Comparison of ENCODE assay signal across 1 cellular context in the genomic region with DNA sequence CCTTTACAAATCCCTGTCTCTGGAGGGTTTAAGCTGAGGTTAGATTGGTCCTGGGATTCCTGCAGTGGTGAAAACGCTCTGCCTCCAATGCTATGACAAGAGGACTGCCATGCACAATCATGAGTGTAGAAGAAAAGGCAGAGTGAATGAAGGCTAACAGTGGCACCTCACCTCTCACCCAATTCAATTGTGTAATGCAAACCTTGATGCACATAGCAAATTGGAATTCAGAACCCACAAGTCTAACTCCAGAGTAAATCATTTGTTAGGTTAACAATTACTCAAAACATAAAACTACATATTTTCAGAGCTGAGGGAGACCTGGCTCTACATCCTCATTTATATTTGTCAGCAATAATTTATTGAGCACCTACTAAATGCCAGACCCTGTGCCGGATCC.
TF ChIP-seq lines count a peak whose summit lies in the region.

No MANE protein-coding gene starts in this region.

TF ChIP-seq in GM23338, 12 proteins besides CTCF, POLR2A, EP300 and RAD21:
- TF ChIP-seq, protein P1, sequence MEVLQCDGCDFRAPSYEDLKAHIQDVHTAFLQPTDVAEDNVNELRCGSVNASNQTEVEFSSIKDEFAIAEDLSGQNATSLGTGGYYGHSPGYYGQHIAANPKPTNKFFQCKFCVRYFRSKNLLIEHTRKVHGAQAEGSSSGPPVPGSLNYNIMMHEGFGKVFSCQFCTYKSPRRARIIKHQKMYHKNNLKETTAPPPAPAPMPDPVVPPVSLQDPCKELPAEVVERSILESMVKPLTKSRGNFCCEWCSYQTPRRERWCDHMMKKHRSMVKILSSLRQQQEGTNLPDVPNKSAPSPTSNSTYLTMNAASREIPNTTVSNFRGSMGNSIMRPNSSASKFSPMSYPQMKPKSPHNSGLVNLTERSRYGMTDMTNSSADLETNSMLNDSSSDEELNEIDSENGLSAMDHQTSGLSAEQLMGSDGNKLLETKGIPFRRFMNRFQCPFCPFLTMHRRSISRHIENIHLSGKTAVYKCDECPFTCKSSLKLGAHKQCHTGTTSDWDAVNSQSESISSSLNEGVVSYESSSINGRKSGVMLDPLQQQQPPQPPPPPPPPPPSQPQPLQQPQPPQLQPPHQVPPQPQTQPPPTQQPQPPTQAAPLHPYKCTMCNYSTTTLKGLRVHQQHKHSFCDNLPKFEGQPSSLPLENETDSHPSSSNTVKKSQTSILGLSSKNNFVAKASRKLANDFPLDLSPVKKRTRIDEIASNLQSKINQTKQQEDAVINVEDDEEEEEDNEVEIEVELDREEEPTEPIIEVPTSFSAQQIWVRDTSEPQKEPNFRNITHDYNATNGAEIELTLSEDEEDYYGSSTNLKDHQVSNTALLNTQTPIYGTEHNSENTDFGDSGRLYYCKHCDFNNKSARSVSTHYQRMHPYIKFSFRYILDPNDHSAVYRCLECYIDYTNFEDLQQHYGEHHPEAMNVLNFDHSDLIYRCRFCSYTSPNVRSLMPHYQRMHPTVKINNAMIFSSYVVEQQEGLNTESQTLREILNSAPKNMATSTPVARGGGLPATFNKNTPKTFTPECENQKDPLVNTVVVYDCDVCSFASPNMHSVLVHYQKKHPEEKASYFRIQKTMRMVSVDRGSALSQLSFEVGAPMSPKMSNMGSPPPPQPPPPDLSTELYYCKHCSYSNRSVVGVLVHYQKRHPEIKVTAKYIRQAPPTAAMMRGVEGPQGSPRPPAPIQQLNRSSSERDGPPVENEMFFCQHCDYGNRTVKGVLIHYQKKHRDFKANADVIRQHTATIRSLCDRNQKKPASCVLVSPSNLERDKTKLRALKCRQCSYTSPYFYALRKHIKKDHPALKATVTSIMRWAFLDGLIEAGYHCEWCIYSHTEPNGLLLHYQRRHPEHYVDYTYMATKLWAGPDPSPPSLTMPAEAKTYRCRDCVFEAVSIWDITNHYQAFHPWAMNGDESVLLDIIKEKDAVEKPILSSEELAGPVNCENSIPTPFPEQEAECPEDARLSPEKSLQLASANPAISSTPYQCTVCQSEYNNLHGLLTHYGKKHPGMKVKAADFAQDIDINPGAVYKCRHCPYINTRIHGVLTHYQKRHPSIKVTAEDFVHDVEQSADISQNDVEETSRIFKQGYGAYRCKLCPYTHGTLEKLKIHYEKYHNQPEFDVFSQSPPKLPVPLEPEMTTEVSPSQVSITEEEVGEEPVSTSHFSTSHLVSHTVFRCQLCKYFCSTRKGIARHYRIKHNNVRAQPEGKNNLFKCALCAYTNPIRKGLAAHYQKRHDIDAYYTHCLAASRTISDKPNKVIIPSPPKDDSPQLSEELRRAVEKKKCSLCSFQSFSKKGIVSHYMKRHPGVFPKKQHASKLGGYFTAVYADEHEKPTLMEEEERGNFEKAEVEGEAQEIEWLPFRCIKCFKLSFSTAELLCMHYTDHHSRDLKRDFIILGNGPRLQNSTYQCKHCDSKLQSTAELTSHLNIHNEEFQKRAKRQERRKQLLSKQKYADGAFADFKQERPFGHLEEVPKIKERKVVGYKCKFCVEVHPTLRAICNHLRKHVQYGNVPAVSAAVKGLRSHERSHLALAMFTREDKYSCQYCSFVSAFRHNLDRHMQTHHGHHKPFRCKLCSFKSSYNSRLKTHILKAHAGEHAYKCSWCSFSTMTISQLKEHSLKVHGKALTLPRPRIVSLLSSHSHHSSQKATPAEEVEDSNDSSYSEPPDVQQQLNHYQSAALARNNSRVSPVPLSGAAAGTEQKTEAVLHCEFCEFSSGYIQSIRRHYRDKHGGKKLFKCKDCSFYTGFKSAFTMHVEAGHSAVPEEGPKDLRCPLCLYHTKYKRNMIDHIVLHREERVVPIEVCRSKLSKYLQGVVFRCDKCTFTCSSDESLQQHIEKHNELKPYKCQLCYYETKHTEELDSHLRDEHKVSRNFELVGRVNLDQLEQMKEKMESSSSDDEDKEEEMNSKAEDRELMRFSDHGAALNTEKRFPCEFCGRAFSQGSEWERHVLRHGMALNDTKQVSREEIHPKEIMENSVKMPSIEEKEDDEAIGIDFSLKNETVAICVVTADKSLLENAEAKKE (CRISPR knock-in tag; IDR thresholded peaks at IDR 0.05), result no peak
- TF ChIP-seq NANOG (IDR thresholded peaks at IDR 0.05; ENCODE audit: borderline replicate concordance), result no peak
- TF ChIP-seq STAT1 (IDR thresholded peaks at IDR 0.05; ENCODE audit: unreplicated experiment), result no peak
- TF ChIP-seq, protein P2, sequence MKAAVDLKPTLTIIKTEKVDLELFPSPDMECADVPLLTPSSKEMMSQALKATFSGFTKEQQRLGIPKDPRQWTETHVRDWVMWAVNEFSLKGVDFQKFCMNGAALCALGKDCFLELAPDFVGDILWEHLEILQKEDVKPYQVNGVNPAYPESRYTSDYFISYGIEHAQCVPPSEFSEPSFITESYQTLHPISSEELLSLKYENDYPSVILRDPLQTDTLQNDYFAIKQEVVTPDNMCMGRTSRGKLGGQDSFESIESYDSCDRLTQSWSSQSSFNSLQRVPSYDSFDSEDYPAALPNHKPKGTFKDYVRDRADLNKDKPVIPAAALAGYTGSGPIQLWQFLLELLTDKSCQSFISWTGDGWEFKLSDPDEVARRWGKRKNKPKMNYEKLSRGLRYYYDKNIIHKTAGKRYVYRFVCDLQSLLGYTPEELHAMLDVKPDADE (IDR thresholded peaks at IDR 0.05), result no peak
- no peak for TF ChIP-seq POLR2AphosphoS5 (IDR thresholded peaks at IDR 0.05; ENCODE audit: low read depth)
- TF ChIP-seq EZH2phosphoT487 (IDR thresholded peaks at IDR 0.05; ENCODE audit: unreplicated experiment), result no peak
- TF ChIP-seq ZNF331 (CRISPR knock-in tag; IDR thresholded peaks at IDR 0.05; ENCODE audit: low read depth), result no peak
- no peak for TF ChIP-seq JUNB (IDR thresholded peaks at IDR 0.05; ENCODE audit: unreplicated experiment)
- TF ChIP-seq EZH2 (IDR thresholded peaks at IDR 0.05; ENCODE audit: low read depth, unreplicated experiment), result no peak
- TF ChIP-seq ZNF114 (CRISPR knock-in tag; IDR thresholded peaks at IDR 0.05), result no peak
- no peak for TF ChIP-seq CREB1 (CRISPR knock-in tag; IDR thresholded peaks at IDR 0.05; ENCODE audit: low read depth)
- TF ChIP-seq, protein P3, sequence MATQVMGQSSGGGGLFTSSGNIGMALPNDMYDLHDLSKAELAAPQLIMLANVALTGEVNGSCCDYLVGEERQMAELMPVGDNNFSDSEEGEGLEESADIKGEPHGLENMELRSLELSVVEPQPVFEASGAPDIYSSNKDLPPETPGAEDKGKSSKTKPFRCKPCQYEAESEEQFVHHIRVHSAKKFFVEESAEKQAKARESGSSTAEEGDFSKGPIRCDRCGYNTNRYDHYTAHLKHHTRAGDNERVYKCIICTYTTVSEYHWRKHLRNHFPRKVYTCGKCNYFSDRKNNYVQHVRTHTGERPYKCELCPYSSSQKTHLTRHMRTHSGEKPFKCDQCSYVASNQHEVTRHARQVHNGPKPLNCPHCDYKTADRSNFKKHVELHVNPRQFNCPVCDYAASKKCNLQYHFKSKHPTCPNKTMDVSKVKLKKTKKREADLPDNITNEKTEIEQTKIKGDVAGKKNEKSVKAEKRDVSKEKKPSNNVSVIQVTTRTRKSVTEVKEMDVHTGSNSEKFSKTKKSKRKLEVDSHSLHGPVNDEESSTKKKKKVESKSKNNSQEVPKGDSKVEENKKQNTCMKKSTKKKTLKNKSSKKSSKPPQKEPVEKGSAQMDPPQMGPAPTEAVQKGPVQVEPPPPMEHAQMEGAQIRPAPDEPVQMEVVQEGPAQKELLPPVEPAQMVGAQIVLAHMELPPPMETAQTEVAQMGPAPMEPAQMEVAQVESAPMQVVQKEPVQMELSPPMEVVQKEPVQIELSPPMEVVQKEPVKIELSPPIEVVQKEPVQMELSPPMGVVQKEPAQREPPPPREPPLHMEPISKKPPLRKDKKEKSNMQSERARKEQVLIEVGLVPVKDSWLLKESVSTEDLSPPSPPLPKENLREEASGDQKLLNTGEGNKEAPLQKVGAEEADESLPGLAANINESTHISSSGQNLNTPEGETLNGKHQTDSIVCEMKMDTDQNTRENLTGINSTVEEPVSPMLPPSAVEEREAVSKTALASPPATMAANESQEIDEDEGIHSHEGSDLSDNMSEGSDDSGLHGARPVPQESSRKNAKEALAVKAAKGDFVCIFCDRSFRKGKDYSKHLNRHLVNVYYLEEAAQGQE (IDR thresholded peaks at IDR 0.05; ENCODE audit: unreplicated experiment), result no peak
